10 cellular contexts compared by ENCODE assay signal in genomic region chr12:92458996-92459395, GRCh38.
"Had no signal": no experiment of that assay in that cellular context is flagged by ENCODE, and none has a peak within 500 bp of the region (broad histone marks: within the 10 kb centered on the region; RNA-seq: fewer than 3 reads in every experiment).

No MANE protein-coding gene starts in this region.

- H3K9ac ChIP-seq: GM23248 had no signal

- ATAC-seq: HepG2 had no signal

- H3K9me3 Mint-ChIP-seq: HFFc6 had no signal

- H3K27ac ChIP-seq: GM23248, HL-60 had no signal

- H3K27me3 Mint-ChIP-seq: IgD-negative memory B cell had no signal

- H3K4me3 ChIP-seq: GM23248 had no signal

- H3K27ac Mint-ChIP-seq: HFFc6 had no signal

- DNase-seq: GM23248, H9, HCEC 1CT, HFFc6, KG1 had no signal

- H3K4me3 Mint-ChIP-seq: H9, HFFc6 had no signal

- FAIRE-seq: H1, H54, HepG2 had no signal

- H2AFZ ChIP-seq: GM23248 had no signal
